In genomic region chr10:4656576-4657194, GRCh38 we compare ENCODE assay signal across 8 cellular contexts.
A peak's percentile ranks its signal among the peaks of the same experiment; 100 is the strongest.
DNase-seq lines count a peak whose midpoint lies in the region; ATAC-seq and TF ChIP-seq lines count a peak whose summit lies in the region.

No MANE protein-coding gene starts in this region.

- peak; percentile 90 for TF ChIP-seq CTCF in MCF 10A (IDR thresholded peaks at IDR 0.05; ENCODE audit: unreplicated experiment)

- H3K36me3 ChIP-seq in SJCRH30 = no peaks in the 10 kb centered on the region

- no peaks in the 10 kb centered on the region for H3K27me3 ChIP-seq in SJCRH30

- peaks cover 15% of the 10 kb centered on the region for H3K4me1 ChIP-seq in SJCRH30

- no peaks in the 10 kb centered on the region for H3K36me3 Mint-ChIP-seq in MCF 10A (ENCODE audit: insufficient read depth, unreplicated experiment)

- no peak overlapping the region for H3K27ac ChIP-seq in SJCRH30

- H3K4me3 ChIP-seq in SJCRH30 = no peak overlapping the region

- DNase-seq in ELR (ENCODE audit: low read depth) = peak; percentile 79
- DNase-seq in SJCRH30 = peak; percentile 34 to 76
- DNase-seq in MCF 10A (ENCODE audit: unreplicated experiment) = peak; percentile 76
- DNase-seq in islet precursor cell = peak; percentile 77
- DNase-seq in stimulated activated CD4-positive, alpha-beta T cell treated with anti-CD3 and anti-CD28 coated beads, Interleukin-2, amount 100 ng/mL, for 24 hours = peak; percentile 45 to 51

- H3K9me3 Mint-ChIP-seq in MCF 10A (ENCODE audit: unreplicated experiment) = no peaks in the 10 kb centered on the region

- H3K9me3 ChIP-seq in SJCRH30 (replicated peaks) = no peaks in the 10 kb centered on the region

- intact Hi-C loops in MCF 10A (cut with micrococcal nuclease) = loop anchor here (1.0 to 5.0 kb wide), 6 partner anchors 111 to 1459 kb away; no protein-coding TSS in a partner anchor

- no peak overlapping the region for H3K4me3 Mint-ChIP-seq in MCF 10A (ENCODE audit: unreplicated experiment)

- peaks cover 12% of the 10 kb centered on the region for H3K4me1 Mint-ChIP-seq in MCF 10A (ENCODE audit: insufficient read depth, unreplicated experiment)

- CTCF ChIA-PET in MCF 10A (lab: Yijun Ruan, JAX) = interaction anchor here (0.6 to 1.7 kb wide), 25 partner anchors 22 to 1418 kb away, joined by 3 to 13 read pairs (median 4); no protein-coding TSS in a partner anchor

- POLR2A ChIA-PET in MCF 10A (lab: Yijun Ruan, JAX) = interaction anchor here (0.6 to 4.1 kb wide), 18 partner anchors 14 to 1236 kb away, joined by 3 to 39 read pairs (median 3); partner anchors contain the start of gene KLF6

- no peak for TF ChIP-seq EP300 in Ishikawa (IDR thresholded peaks at IDR 0.05; ENCODE audit: borderline replicate concordance)

- ATAC-seq in HG03521 (IDR thresholded peaks at IDR 0.05; ENCODE audit: unreplicated experiment) (no peak), HG03342 (IDR thresholded peaks at IDR 0.05; ENCODE audit: unreplicated experiment) (no peak)

- H3K27me3 Mint-ChIP-seq in MCF 10A (ENCODE audit: insufficient read depth, unreplicated experiment) = no peaks in the 10 kb centered on the region

- peak overlapping the region; percentile 35 for H3K27ac Mint-ChIP-seq in MCF 10A (ENCODE audit: low read depth, unreplicated experiment)

- BruUV-seq in MCF 10A (replicated peaks; lab: Mats Ljungman, UMichigan) = no TSS peak

- peak; percentile 90 for TF ChIP-seq RAD21 in Ishikawa (IDR thresholded peaks at IDR 0.05; ENCODE audit: low read depth)

TF ChIP-seq in Ishikawa, 13 proteins besides CTCF, POLR2A, EP300 and RAD21:
- TF ChIP-seq TEAD4 (IDR thresholded peaks at IDR 0.05) (no peak), FOXM1 (IDR thresholded peaks at IDR 0.05; ENCODE audit: borderline replicate concordance, low read depth) (no peak), YY1 (IDR thresholded peaks at IDR 0.05; ENCODE audit: low read depth) (no peak)
- TF ChIP-seq, protein P1, sequence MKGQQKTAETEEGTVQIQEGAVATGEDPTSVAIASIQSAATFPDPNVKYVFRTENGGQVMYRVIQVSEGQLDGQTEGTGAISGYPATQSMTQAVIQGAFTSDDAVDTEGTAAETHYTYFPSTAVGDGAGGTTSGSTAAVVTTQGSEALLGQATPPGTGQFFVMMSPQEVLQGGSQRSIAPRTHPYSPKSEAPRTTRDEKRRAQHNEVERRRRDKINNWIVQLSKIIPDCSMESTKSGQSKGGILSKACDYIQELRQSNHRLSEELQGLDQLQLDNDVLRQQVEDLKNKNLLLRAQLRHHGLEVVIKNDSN (IDR thresholded peaks at IDR 0.05) = no peak
